In genomic region chr19:49997709-49998108, GRCh38 we compare ENCODE assay signal across 10 cellular contexts. TPM values are rescaled to one million over a fixed set of nuclear protein-coding genes. Genes with fewer than 3 reads are reported as not detected.
DNase-seq lines count a peak whose midpoint lies in the region; ATAC-seq, FAIRE-seq and TF ChIP-seq lines count a peak whose summit lies in the region.
"Had no signal": no experiment of that assay in that cellular context is flagged by ENCODE, and none has a peak within 500 bp of the region (broad histone marks: within the 10 kb centered on the region; RNA-seq: fewer than 3 reads in every experiment).

No MANE protein-coding gene starts in this region.

- no peaks in the 10 kb centered on the region for H3K79me2 ChIP-seq in GM12878 (ENCODE audit: control insufficient read depth, insufficient read depth, low read length)

- H2AFZ ChIP-seq in GM12878 (ENCODE audit: control insufficient read depth, low read depth, low read length): no peak overlapping the region

- H3K4me2 ChIP-seq in GM12878 (ENCODE audit: control insufficient read depth, insufficient read depth): no peak overlapping the region

- H4K20me1 ChIP-seq in GM12878 (ENCODE audit: control insufficient read depth, insufficient read depth): no peaks in the 10 kb centered on the region

- no peaks in the 10 kb centered on the region for H3K9me3 Mint-ChIP-seq in nephron progenitor cell
- H3K9me3 Mint-ChIP-seq: stimulated activated naive CD8-positive, alpha-beta T cell treated with anti-CD3 and anti-CD28 coated beads, Interleukin-15, Interleukin-2, amounts not matched to agents 100 ng/mL and 50 ng/mL, for 24 hours had no signal

- RAD21 ChIA-PET in GM12878 (lab: Charles Lee; ENCODE audit: unreplicated experiment): interaction anchor here (0.5 kb wide), 1 partner anchor 491 kb away, joined by 4 read pairs; no protein-coding TSS in a partner anchor

- in situ Hi-C loops in GM12878 (cut with MboI): no loop called here

- POLR2A ChIA-PET in GM12878 (lab: Charles Lee): no interaction called here

- TF ChIP-seq EP300 in GM12878 (IDR thresholded peaks at IDR 0.05; ENCODE audit: borderline replicate concordance in 1 of 2, control insufficient read depth in 1 of 2, low read depth in 2 of 2, low read length in 2 of 2): no peak

- ATAC-seq in heart left ventricle (peak in 3 of 4 donors; percentile 23 to 47 (median 35)), GM12878 (peak; percentile 93), HG02763 (IDR thresholded peaks at IDR 0.05; ENCODE audit: unreplicated experiment) (no peak), HG03469 (IDR thresholded peaks at IDR 0.05; ENCODE audit: unreplicated experiment) (no peak)

- TF ChIP-seq RAD21 in GM12878 (IDR thresholded peaks at IDR 0.05; ENCODE audit: insufficient read depth, low read depth, low read length): no peak

- intact Hi-C loops in heart left ventricle (cut with DNase I): no loop called here
- intact Hi-C loops in GM12878 (cut with micrococcal nuclease; ENCODE audit: unreplicated experiment): no loop called here

- no peak overlapping the region for H3K27ac Mint-ChIP-seq in nephron progenitor cell
- H3K27ac Mint-ChIP-seq: stimulated activated naive CD8-positive, alpha-beta T cell treated with anti-CD3 and anti-CD28 coated beads, Interleukin-15, Interleukin-2, amounts not matched to agents 100 ng/mL and 50 ng/mL, for 24 hours had no signal

- H3K4me3 Mint-ChIP-seq in nephron progenitor cell: no peak overlapping the region
- H3K4me3 Mint-ChIP-seq: stimulated activated naive CD8-positive, alpha-beta T cell treated with anti-CD3 and anti-CD28 coated beads, Interleukin-15, Interleukin-2, amounts not matched to agents 100 ng/mL and 50 ng/mL, for 24 hours had no signal

- no peaks in the 10 kb centered on the region for H3K27me3 ChIP-seq in heart left ventricle
- H3K27me3 ChIP-seq in right atrium auricular region: no peaks in the 10 kb centered on the region
- no peaks in the 10 kb centered on the region for H3K27me3 ChIP-seq in GM12878 (replicated peaks in 1 of 2; ENCODE audit: control insufficient read depth in 2 of 2, insufficient read depth in 2 of 2, low read length in 1 of 2)

- no peak overlapping the region for H3K9ac ChIP-seq in GM12878 (ENCODE audit: control insufficient read depth, insufficient read depth, low read length)

- SMC1A ChIA-PET in GM12878 (lab: Charles Lee; ENCODE audit: uncharacterized antibody, unreplicated experiment): interaction anchor here (0.6 to 0.8 kb wide), 2 partner anchors 13 to 285 kb away, joined by 3 to 4 read pairs; no protein-coding TSS in a partner anchor

- H3K9me3 ChIP-seq in heart left ventricle: no peaks in the 10 kb centered on the region
- H3K9me3 ChIP-seq in right atrium auricular region: peaks cover 0 to under 1% of the 10 kb centered on the region in 2 donors
- no peaks in the 10 kb centered on the region for H3K9me3 ChIP-seq in GM12878 (replicated peaks; ENCODE audit: control insufficient read depth, insufficient read depth, low read length)

- no peak overlapping the region for H3K27ac ChIP-seq in heart left ventricle
- no peak overlapping the region for H3K27ac ChIP-seq in right atrium auricular region
- no peak overlapping the region for H3K27ac ChIP-seq in GM12878 (ENCODE audit: control insufficient read depth, insufficient read depth)

- peaks cover 36% of the 10 kb centered on the region for H3K36me3 Mint-ChIP-seq in nephron progenitor cell (ENCODE audit: low read depth)

- H3K4me1 ChIP-seq in heart left ventricle (peaks cover 0 to 11% (median 0%) of the 10 kb centered on the region in 12 donors), right atrium auricular region (no peaks in the 10 kb centered on the region), GM12878 (ENCODE audit: control insufficient read depth, insufficient read depth, low read length) (no peaks in the 10 kb centered on the region)

- peak; percentile 83 for FAIRE-seq in GM12878 (lab: Jason Lieb, UNC)

- H3K4me3 ChIP-seq in heart left ventricle (no peak overlapping the region), right atrium auricular region (no peak overlapping the region), GM12878 (no peak overlapping the region)

- CTCF ChIA-PET in GM12878 (lab: Yijun Ruan, JAX): interaction anchor here (0.6 to 1.2 kb wide), 3 partner anchors 11 to 13 kb away, joined by 3 read pairs; no protein-coding TSS in a partner anchor

- peaks cover 4% of the 10 kb centered on the region for H3K4me1 Mint-ChIP-seq in nephron progenitor cell

- H3K36me3 ChIP-seq in heart left ventricle: peaks cover 3 to 100% (median 96%) of the 10 kb centered on the region in 9 donors
- peaks cover 76% of the 10 kb centered on the region for H3K36me3 ChIP-seq in right atrium auricular region
- H3K36me3 ChIP-seq in GM12878 (ENCODE audit: control insufficient read depth in 2 of 2, insufficient read depth in 2 of 2, low read length in 1 of 2): peaks cover 8 to 19% of the 10 kb centered on the region in 2 experiments; a peak in 3 of 4 replicates

- no TSS peak for BruUV-seq in GM12878 (replicated peaks; lab: Mats Ljungman, UMichigan)

- no peak for TF ChIP-seq CTCF in heart left ventricle (IDR thresholded peaks at IDR 0.05)
- no peak for TF ChIP-seq CTCF in right atrium auricular region (IDR thresholded peaks at IDR 0.05)
- TF ChIP-seq CTCF in GM12878 (IDR thresholded peaks at IDR 0.05 in 2 of 3, conservative IDR thresholded peaks at IDR 0.05 in 1 of 3; ENCODE audit: control insufficient read depth in 2 of 3, extremely low read depth in 1 of 3, insufficient read depth in 1 of 3, low read depth in 3 of 3, low read length in 3 of 3): no peak
- TF ChIP-seq CTCF in nephron progenitor cell (IDR thresholded peaks at IDR 0.05): no peak

- TF ChIP-seq POLR2A in heart left ventricle (IDR thresholded peaks at IDR 0.05): no peak
- TF ChIP-seq POLR2A in GM12878 (IDR thresholded peaks at IDR 0.05; ENCODE audit: low read depth, low read length): no peak

- 72 to 84% (median 79%) methylated on average over 5 of the region's 5 CpGs for WGBS in heart left ventricle, 4 donors
- 70% methylated on average over 5 of the region's 5 CpGs for WGBS in GM12878 (ENCODE audit: insufficient coverage, insufficient replicate concordance, low lambda C conversion rate, missing lambda C conversion rate)

- DNase-seq in heart left ventricle: no peak
- no peak for DNase-seq in right atrium auricular region (ENCODE audit: low spot score)
- DNase-seq in NCI-H1930 (lab: John Stamatoyannopoulos, UW): peak; percentile 49
- peak; percentile 26 for DNase-seq in GM12878 (ENCODE audit: low read depth, low spot score)
- DNase-seq in nephron progenitor cell: peak; percentile 26
- DNase-seq in stimulated activated CD4-positive, alpha-beta T cell treated with anti-CD3 and anti-CD28 coated beads, Interleukin-4, amount 100 ng/mL, for 4 hours: no peak

- H3K27me3 Mint-ChIP-seq in nephron progenitor cell (ENCODE audit: low read depth, poor library complexity): no peaks in the 10 kb centered on the region
- H3K27me3 Mint-ChIP-seq: stimulated activated naive CD8-positive, alpha-beta T cell treated with anti-CD3 and anti-CD28 coated beads, Interleukin-15, Interleukin-2, amounts not matched to agents 100 ng/mL and 50 ng/mL, for 24 hours had no signal

RNA-seq across cellular contexts. Expression of gene VRK3, which starts 27.5 kb away (rescaled TPM):
- 10 to 100 TPM; 17.8 to 33.7 (median 23.1) TPM for total RNA-seq in heart left ventricle
- polyA plus RNA-seq in heart left ventricle: 10 to 100 TPM in 1 of 2 donors, 1 to 10 TPM in 1; 9.9 to 32.4 TPM
- total RNA-seq in right atrium auricular region: 10 to 100 TPM; 20.5 to 25.5 TPM
- total RNA-seq in GM12878 (2013; cell fraction: nucleolus; rRNA removed): 93.7 and 94.5 TPM in 2 replicates
- 35.0 and 36.2 TPM in 2 replicates for total RNA-seq in GM12878 (2014; rRNA removed)
- 34.2 and 35.7 TPM in 2 replicates for total RNA-seq in GM12878 (2014; rRNA removed; fragmentation: Illumina TruSeq; extraction: Trizol)
- 36.0 and 43.1 TPM in 2 replicates for total RNA-seq in GM12878 (2021)
- 24.2 TPM for polyA plus RNA-seq in GM12878 (2011; ENCODE audit: low read depth)
- 34.1 and 50.7 TPM in 2 replicates for polyA plus RNA-seq in GM12878 (2011; rRNA removed)
- 37.8 and 48.1 TPM in 2 replicates for polyA plus RNA-seq in GM12878 (2011; cell fraction: cytosol; rRNA removed)
- 45.8 and 46.6 TPM in 2 replicates for polyA plus RNA-seq in GM12878 (2011; cell fraction: nucleus; rRNA removed)
- 33.4 and 36.9 TPM in 2 replicates for polyA plus RNA-seq in GM12878 (2012)
- polyA plus RNA-seq in GM12878 (2014; fragmentation: Illumina TruSeq; extraction: Trizol): 61.5 and 61.9 TPM in 2 replicates
- polyA plus RNA-seq in GM12878 (2014; fragmentation: Nextera tagmentation; extraction: Ambion mirVana): 10 to 100 TPM; 22.5 to 29.6 TPM
- polyA plus RNA-seq in GM12878 (2014; rRNA removed): 17.3 and 23.1 TPM in 2 replicates
- 10 to 100 TPM; 48.2 to 50.7 TPM for polyA plus RNA-seq in GM12878 (2016; fragmentation: Nextera tagmentation; extraction: Ambion mirVana)
- polyA minus RNA-seq in GM12878 (2011; rRNA and poly(A)+ RNA removed): 30.3 and 34.6 TPM in 2 replicates
- polyA minus RNA-seq in GM12878 (2011; cell fraction: cytosol; rRNA and poly(A)+ RNA removed): 8.0 and 14.2 TPM in 2 replicates
- polyA minus RNA-seq in GM12878 (2011; cell fraction: nucleus; rRNA and poly(A)+ RNA removed): 20.6 and 35.2 TPM in 2 replicates

RNA-seq across cellular contexts. Expression of gene ZNF473, which starts 28.1 kb away (rescaled TPM):
- total RNA-seq in heart left ventricle (1 to 10 TPM; 2.3 to 6.5 (median 3.9) TPM), right atrium auricular region (1 to 10 TPM; 2.3 to 4.2 TPM), GM12878 (2014; rRNA removed) (6.8 TPM in 2 replicates), GM12878 (2014; rRNA removed; fragmentation: Illumina TruSeq; extraction: Trizol) (7.1 and 8.7 TPM in 2 replicates), GM12878 (2021) (10.0 and 10.2 TPM in 2 replicates)
- polyA plus RNA-seq in heart left ventricle (1 to 10 TPM; 1.6 to 2.6 TPM), GM12878 (2011; rRNA removed) (13.4 and 14.9 TPM in 2 replicates), GM12878 (2014; fragmentation: Illumina TruSeq; extraction: Trizol) (7.4 and 9.1 TPM in 2 replicates), GM12878 (2014; fragmentation: Nextera tagmentation; extraction: Ambion mirVana) (1 to 10 TPM; 2.3 to 2.8 TPM), GM12878 (2014; rRNA removed) (5.3 and 5.7 TPM in 2 replicates), GM12878 (2016; fragmentation: Nextera tagmentation; extraction: Ambion mirVana) (1 to 10 TPM; 5.7 TPM)
- total RNA-seq in GM12878 (2013; cell fraction: nucleolus; rRNA removed): 34.2 and 36.5 TPM in 2 replicates
- polyA plus RNA-seq in GM12878 (2011; ENCODE audit: low read depth): 4.4 TPM
- 8.5 and 10.3 TPM in 2 replicates for polyA plus RNA-seq in GM12878 (2011; cell fraction: cytosol; rRNA removed)
- polyA plus RNA-seq in GM12878 (2011; cell fraction: nucleus; rRNA removed): 26.2 and 27.2 TPM in 2 replicates
- polyA plus RNA-seq in GM12878 (2012): 4.4 and 6.4 TPM in 2 replicates
- polyA minus RNA-seq in GM12878 (2011; rRNA and poly(A)+ RNA removed): 19.8 and 19.9 TPM in 2 replicates
- polyA minus RNA-seq in GM12878 (2011; cell fraction: cytosol; rRNA and poly(A)+ RNA removed): 3.5 and 7.9 TPM in 2 replicates
- 9.4 and 16.3 TPM in 2 replicates for polyA minus RNA-seq in GM12878 (2011; cell fraction: nucleus; rRNA and poly(A)+ RNA removed)

RNA-seq across cellular contexts. Expression of gene SIGLEC11, which starts 36.7 kb away (rescaled TPM):
- total RNA-seq in heart left ventricle (1 to 10 TPM in 5 of 9 donors, under 1 TPM in 2, not detected in 2; 0.37 to 3.0 (median 1.2) TPM), right atrium auricular region (1 to 10 TPM in 1 of 2 donors, under 1 TPM in 1; 0.19 to 2.2 TPM), GM12878 (2014; rRNA removed) (not detected in 2 replicates), GM12878 (2014; rRNA removed; fragmentation: Illumina TruSeq; extraction: Trizol) (not detected in 2 replicates), GM12878 (2021) (not detected in 2 replicates)
- polyA plus RNA-seq in heart left ventricle (under 1 TPM; 0.22 to 0.80 TPM), GM12878 (2011; rRNA removed) (not detected in 2 replicates), GM12878 (2014; fragmentation: Illumina TruSeq; extraction: Trizol) (not detected in 2 replicates), GM12878 (2014; fragmentation: Nextera tagmentation; extraction: Ambion mirVana) (not detected), GM12878 (2014; rRNA removed) (not detected in 2 replicates), GM12878 (2016; fragmentation: Nextera tagmentation; extraction: Ambion mirVana) (not detected)
- total RNA-seq in GM12878 (2013; cell fraction: nucleolus; rRNA removed): not detected in 2 replicates
- not detected for polyA plus RNA-seq in GM12878 (2011; ENCODE audit: low read depth)
- not detected in 2 replicates for polyA plus RNA-seq in GM12878 (2011; cell fraction: cytosol; rRNA removed)
- polyA plus RNA-seq in GM12878 (2011; cell fraction: nucleus; rRNA removed): not detected in 2 replicates
- polyA plus RNA-seq in GM12878 (2012): not detected in 2 replicates
- not detected in 2 replicates for polyA minus RNA-seq in GM12878 (2011; rRNA and poly(A)+ RNA removed)
- polyA minus RNA-seq in GM12878 (2011; cell fraction: cytosol; rRNA and poly(A)+ RNA removed): not detected in 2 replicates
- polyA minus RNA-seq in GM12878 (2011; cell fraction: nucleus; rRNA and poly(A)+ RNA removed): not detected in 2 replicates
- total RNA-seq: kidney epithelial cell had no signal

Comparison
In these comparisons a context has a peak if more than half of its experiments do, and no peak if none do; other contexts are left out.
1. ATAC-seq: peak in heart left ventricle (3 of 4) and GM12878 (single experiment); none in HG02763 (single experiment) and HG03469 (single experiment).
2. DNase-seq: peak in NCI-H1930 (2 of 2), GM12878 (single experiment) and nephron progenitor cell (single experiment); none in heart left ventricle (0 of 5), right atrium auricular region (single experiment) and stimulated activated CD4-positive, alpha-beta T cell treated with anti-CD3 and anti-CD28 coated beads, Interleukin-4, amount 100 ng/mL, for 4 hours (0 of 2).